1 cellular context compared by ENCODE assay signal in genomic region chr6:88872962-88873361, GRCh38.
TF ChIP-seq lines count a peak whose summit lies in the region.

No MANE protein-coding gene starts in this region.

TF ChIP-seq in K562, 482 proteins besides CTCF, POLR2A, EP300 and RAD21 (continued from another document):
- no peak for TF ChIP-seq ZNF407 (IDR thresholded peaks at IDR 0.05; ENCODE audit: low read depth)
- no peak for TF ChIP-seq CBFA2T3 (IDR thresholded peaks at IDR 0.05)
- TF ChIP-seq PHF21A (IDR thresholded peaks at IDR 0.05; ENCODE audit: borderline replicate concordance, low read depth), result no peak
- no peak for TF ChIP-seq ZKSCAN8 (CRISPR knock-in tag; IDR thresholded peaks at IDR 0.05)
- TF ChIP-seq ZEB2 (IDR thresholded peaks at IDR 0.05), result no peak
- no peak for TF ChIP-seq ARID4B (CRISPR knock-in tag; IDR thresholded peaks at IDR 0.05)
